20 cellular contexts compared by ENCODE assay signal in genomic region chr20:46419882-46420281, GRCh38.
"Had no signal": no experiment of that assay in that cellular context is flagged by ENCODE, and none has a peak within 500 bp of the region (broad histone marks: within the 10 kb centered on the region; RNA-seq: fewer than 3 reads in every experiment).

No MANE protein-coding gene starts in this region.

- H3K27me3 Mint-ChIP-seq: progenitor cell of endocrine pancreas had no signal

- H3K9me3 Mint-ChIP-seq: natural killer cell; neural progenitor cell; stimulated activated naive CD8-positive, alpha-beta T cell treated with anti-CD3 and anti-CD28 coated beads, Interleukin-15, amount 100 ng/mL, for 72 hours; type B pancreatic cell had no signal

- H3K36me3 Mint-ChIP-seq: mesothelial cell of epicardium; natural killer cell; neural progenitor cell; stimulated activated memory B cell treated with anti-CD40 and anti-IgM and Interleukin-4, amounts not matched to agents 10 μg/mL and 1 μg/mL and 100 μg/mL, for 72 hours; type B pancreatic cell had no signal

- H3K4me1 Mint-ChIP-seq: naive B cell; natural killer cell; nephron progenitor cell; stimulated activated memory B cell treated with anti-CD40 and anti-IgM and Interleukin-4, amounts not matched to agents 10 μg/mL and 1 μg/mL and 100 μg/mL, for 72 hours; stimulated activated naive CD8-positive, alpha-beta T cell treated with anti-CD3 and anti-CD28 coated beads, Interleukin-15, amount 100 ng/mL, for 72 hours had no signal

- ATAC-seq: natural killer cell; right lobe of liver; stimulated activated memory B cell treated with anti-CD40 and anti-IgM and Interleukin-4, amounts not matched to agents 10 μg/mL and 1 μg/mL and 100 μg/mL, for 72 hours; stimulated activated naive CD8-positive, alpha-beta T cell treated with anti-CD3 and anti-CD28 coated beads, Interleukin-15, amount 100 ng/mL, for 72 hours had no signal

- DNase-seq: islet precursor cell; left ventricle myocardium inferior; mesendoderm; naive B cell; natural killer cell; nephron progenitor cell; occipital lobe; right lobe of liver; stimulated activated CD4-positive, alpha-beta T cell treated with anti-CD3 and anti-CD28 coated beads, Interleukin-1b, Interleukin-23, amount 100 ng/mL, for 48 hours; stimulated activated CD4-positive, alpha-beta T cell treated with anti-CD3 and anti-CD28 coated beads, Interleukin-2, amount 100 ng/mL, for 48 hours; stimulated activated CD4-positive, alpha-beta T cell treated with anti-CD3 and anti-CD28 coated beads, Interleukin-4, amount 100 ng/mL, for 4 hours; stimulated activated CD8-positive, alpha-beta memory T cell treated with anti-CD3 and anti-CD28 coated beads, Interleukin-4, amount 100 ng/mL, for 48 hours; stimulated activated naive CD4-positive, alpha-beta T cell treated with Interleukin-2 at 50 U/mL for 16 hours; stimulated activated naive CD8-positive, alpha-beta T cell treated with anti-CD3 and anti-CD28 coated beads, Interleukin-15, amount 100 ng/mL, for 72 hours; substantia nigra had no signal

- H3K4me3 Mint-ChIP-seq: mesothelial cell of epicardium; natural killer cell; nephron progenitor cell; neural progenitor cell; stimulated activated memory B cell treated with anti-CD40 and anti-IgM and Interleukin-4, amounts not matched to agents 10 μg/mL and 1 μg/mL and 100 μg/mL, for 72 hours; stimulated activated naive CD8-positive, alpha-beta T cell treated with anti-CD3 and anti-CD28 coated beads, Interleukin-15, amount 100 ng/mL, for 72 hours; type B pancreatic cell had no signal

- H3K27ac Mint-ChIP-seq: mesothelial cell of epicardium; naive B cell; natural killer cell; nephron progenitor cell; neural progenitor cell; progenitor cell of endocrine pancreas; stimulated activated memory B cell treated with anti-CD40 and anti-IgM and Interleukin-4, amounts not matched to agents 10 μg/mL and 1 μg/mL and 100 μg/mL, for 72 hours; type B pancreatic cell had no signal
